8 cellular contexts compared by ENCODE assay signal in the genomic region with DNA sequence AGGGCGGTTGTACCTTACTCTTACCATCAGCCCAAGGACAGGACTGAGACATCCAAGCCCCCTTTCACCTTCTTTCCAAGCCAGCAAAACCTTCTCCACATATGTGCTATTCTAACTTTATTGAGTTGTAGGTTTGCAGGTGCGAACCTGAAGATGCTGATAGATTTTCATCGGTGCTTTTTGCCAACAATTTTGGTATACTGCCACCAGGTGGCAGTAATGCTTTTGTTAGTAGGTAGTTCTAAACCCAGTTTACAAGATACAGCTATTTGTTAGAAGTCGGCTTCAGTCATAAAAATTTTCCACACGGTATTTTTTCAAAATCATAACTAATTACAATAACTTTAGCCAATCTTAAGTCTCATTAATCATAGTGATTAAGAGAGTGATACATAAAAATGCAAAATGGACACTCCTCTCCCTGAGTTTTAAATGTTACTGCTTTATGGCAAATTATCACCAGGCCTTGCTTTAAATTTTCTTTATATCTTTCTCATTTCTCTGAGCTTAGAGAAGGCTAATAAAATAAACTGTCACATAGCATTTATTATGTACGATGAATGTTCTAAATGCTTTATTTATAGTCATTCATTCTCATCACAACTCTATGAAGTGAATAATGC. TPM values are rescaled to one million over a fixed set of nuclear protein-coding genes. Genes with fewer than 3 reads are reported as not detected.
A peak's percentile ranks its signal among the peaks of the same experiment; 100 is the strongest.
DNase-seq lines count a peak whose midpoint lies in the region; ATAC-seq and TF ChIP-seq lines count a peak whose summit lies in the region.

No MANE protein-coding gene starts in this region.

- ATAC-seq in omental fat pad (ENCODE audit: low FRiP score) (no peak), HG03457 (IDR thresholded peaks at IDR 0.05; ENCODE audit: unreplicated experiment) (no peak)

- CTCF ChIA-PET in BJ (lab: Yijun Ruan, JAX): interaction anchor here (0.6 to 5.8 kb wide), 38 partner anchors 9 to 434 kb away, joined by 3 to 108 read pairs (median 4); no protein-coding TSS in a partner anchor

- peaks cover 14% of the 10 kb centered on the region for H3K27me3 ChIP-seq in BJ (ENCODE audit: control insufficient read depth, insufficient read depth, low read length)
- H3K27me3 ChIP-seq in adrenal gland: peaks cover 8% of the 10 kb centered on the region
- peaks cover 0 to 29% of the 10 kb centered on the region in 2 donors for H3K27me3 ChIP-seq in tibial nerve

- H3K36me3 ChIP-seq in BJ (ENCODE audit: control insufficient read depth, insufficient read depth, low read length): no peaks in the 10 kb centered on the region
- H3K36me3 ChIP-seq in adrenal gland (replicated peaks in 1 of 2): no peaks in the 10 kb centered on the region
- no peaks in the 10 kb centered on the region for H3K36me3 ChIP-seq in tibial nerve

- TF ChIP-seq POLR2A in adrenal gland (IDR thresholded peaks at IDR 0.05) (no peak), tibial nerve (IDR thresholded peaks at IDR 0.05) (no peak)

- H3K4me1 ChIP-seq in adrenal gland (replicated peaks in 1 of 2): no peaks in the 10 kb centered on the region
- H3K4me1 ChIP-seq in tibial nerve: no peaks in the 10 kb centered on the region

- DNase-seq in BJ (ENCODE audit: low read depth) (no peak), NCI-H69 (lab: John Stamatoyannopoulos, UW) (peak; percentile 19), adrenal gland (peak in 5 of 7 donors; percentile 23 to 57 (median 34)), islet precursor cell (peak; percentile 56), tibial nerve (ENCODE audit: low spot score in 2 of 2) (no peak), omental fat pad (ENCODE audit: low spot score) (no peak)

- WGBS in adrenal gland, 4 donors: 35 to 43% (median 40%) methylated on average over 6 of the region's 6 CpGs
- WGBS in tibial nerve, 2 donors: 33 to 35% methylated on average over 6 of the region's 6 CpGs

- H3K27ac ChIP-seq in adrenal gland: no peak overlapping the region
- H3K27ac ChIP-seq in tibial nerve: no peak overlapping the region

- H3K4me3 ChIP-seq in BJ (ENCODE audit: low read depth, low read length): no peak overlapping the region
- H3K4me3 ChIP-seq in adrenal gland: no peak overlapping the region
- no peak overlapping the region for H3K4me3 ChIP-seq in tibial nerve

- H3K9me3 ChIP-seq in adrenal gland (replicated peaks in 1 of 3) (no peaks in the 10 kb centered on the region), tibial nerve (peaks cover 0 to 7% (median 0%) of the 10 kb centered on the region in 4 donors)

- TF ChIP-seq CTCF in BJ (IDR thresholded peaks at IDR 0.05; ENCODE audit: insufficient read depth, low read depth, low read length) (peak; percentile 61), GM12874 (IDR thresholded peaks at IDR 0.05; ENCODE audit: insufficient read depth, low read depth, low read length) (peak; percentile 52; the same call in 1 of the 2 replicates), adrenal gland (IDR thresholded peaks at IDR 0.05) (peak; percentile 51 to 66 (median 53)), tibial nerve (IDR thresholded peaks at IDR 0.05) (peak; percentile 15 to 38 (median 17)), omental fat pad (IDR thresholded peaks at IDR 0.05) (peak in 1 of 3 donors; percentile 13)

- POLR2A ChIA-PET in BJ (lab: Charles Lee): no interaction called here

- intact Hi-C loops in adrenal gland (cut with DNase I): no loop called here

- TF ChIP-seq EP300 in tibial nerve (IDR thresholded peaks at IDR 0.05): no peak

RNA-seq across cellular contexts. Expression of gene TBC1D21, which starts 0.6 kb away (rescaled TPM):
- polyA plus RNA-seq in BJ (2011; rRNA removed): not detected in 2 replicates
- not detected in 2 replicates for polyA minus RNA-seq in BJ (2011; rRNA and poly(A)+ RNA removed)
- total RNA-seq in adrenal gland: not detected
- polyA plus RNA-seq in adrenal gland: not detected
- total RNA-seq in tibial nerve: not detected
- total RNA-seq in omental fat pad: not detected

RNA-seq across cellular contexts. Expression of gene LOXL1, which starts 52.3 kb away (rescaled TPM):
- polyA plus RNA-seq in BJ (2011; rRNA removed) (59.1 and 92.9 TPM in 2 replicates), adrenal gland (10 to 100 TPM in 2 of 3 donors, 1 to 10 TPM in 1; 8.0 to 58.0 (median 22.5) TPM)
- polyA minus RNA-seq in BJ (2011; rRNA and poly(A)+ RNA removed): 133 and 185 TPM in 2 replicates
- total RNA-seq in adrenal gland (10 to 100 TPM in 4 of 8 donors, 1 to 10 TPM in 4; 6.8 to 31.7 (median 10.9) TPM), tibial nerve (10 to 100 TPM; 21.6 to 29.1 (median 24.4) TPM), omental fat pad (10 to 100 TPM in 1 of 4 donors, 1 to 10 TPM in 3; 6.2 to 12.9 (median 8.6) TPM)

Comparison
In these comparisons a context has a peak if more than half of its experiments do, and no peak if none do; other contexts are left out.
1. DNase-seq: peak in NCI-H69 (single experiment), adrenal gland (5 of 7) and islet precursor cell (single experiment); none in BJ (single experiment), tibial nerve (0 of 2) and omental fat pad (single experiment).